In genomic region chrX:123731258-123731986, GRCh38 we compare ENCODE assay signal across 8 cellular contexts. TPM values are rescaled to one million over a fixed set of nuclear protein-coding genes. Genes with fewer than 3 reads are reported as not detected.
A peak's percentile ranks its signal among the peaks of the same experiment; 100 is the strongest.
DNase-seq lines count a peak whose midpoint lies in the region; ATAC-seq and TF ChIP-seq lines count a peak whose summit lies in the region.

No MANE protein-coding gene starts in this region.

- peak overlapping the region; percentile 97 for H3K4me3 ChIP-seq in HUES64 (ENCODE audit: low read length)
- peak overlapping the region; percentile 56 to 69 for H3K4me3 ChIP-seq in right atrium auricular region
- peak overlapping the region; percentile 97 for H3K4me3 ChIP-seq in skeletal muscle satellite cell (ENCODE audit: low read length)

- H3K9ac ChIP-seq in HUES64 (ENCODE audit: low read depth, low read length): peak overlapping the region; percentile 95
- H3K9ac ChIP-seq in skeletal muscle satellite cell (ENCODE audit: low read depth, low read length): peak overlapping the region; percentile 97

- TF ChIP-seq CTCF in C4-2B (conservative IDR thresholded peaks at IDR 0.05): no peak
- TF ChIP-seq CTCF in right atrium auricular region (IDR thresholded peaks at IDR 0.05): no peak

- H3K4me1 ChIP-seq in HUES64 (ENCODE audit: insufficient read depth, low read length): no peaks in the 10 kb centered on the region
- H3K4me1 ChIP-seq in right atrium auricular region: peaks cover 0 to 9% of the 10 kb centered on the region in 2 donors
- H3K4me1 ChIP-seq in skeletal muscle satellite cell (ENCODE audit: control insufficient read depth, insufficient read depth, low read length): peaks cover 4% of the 10 kb centered on the region

- no peaks in the 10 kb centered on the region for H3K9me3 ChIP-seq in HUES64 (ENCODE audit: insufficient read depth, low read depth, low read length)
- no peaks in the 10 kb centered on the region for H3K9me3 ChIP-seq in right atrium auricular region
- no peaks in the 10 kb centered on the region for H3K9me3 ChIP-seq in skeletal muscle satellite cell (replicated peaks; ENCODE audit: low read length)

- H3K27me3 ChIP-seq in HUES64 (ENCODE audit: insufficient read depth, low read length): no peaks in the 10 kb centered on the region
- H3K27me3 ChIP-seq in right atrium auricular region: no peaks in the 10 kb centered on the region
- no peaks in the 10 kb centered on the region for H3K27me3 ChIP-seq in skeletal muscle satellite cell (ENCODE audit: control insufficient read depth, insufficient read depth, low read length)

- ATAC-seq in HG02981 (IDR thresholded peaks at IDR 0.05; ENCODE audit: unreplicated experiment): no peak
- no peak for ATAC-seq in GM18858 (IDR thresholded peaks at IDR 0.05; ENCODE audit: unreplicated experiment)

- H3K36me3 ChIP-seq in HUES64 (ENCODE audit: insufficient read depth, low read length) (0 out of 2 replicates have a peak, but pooled peaks cover 2% of the 10 kb centered on the region), right atrium auricular region (no peaks in the 10 kb centered on the region), skeletal muscle satellite cell (ENCODE audit: insufficient read depth, low read length) (no peaks in the 10 kb centered on the region)

- DNase-seq in activated T-cell treated with anti-CD3 and anti-CD28 coated beads, Interleukin-2, amount 50 U/mL, for 48 hours: peak; percentile 28 to 31
- DNase-seq in right atrium auricular region (ENCODE audit: low spot score): no peak
- DNase-seq in hippocampal formation (lab: John Stamatoyannopoulos, UW): no peak

- H3K4me2 ChIP-seq in skeletal muscle satellite cell (ENCODE audit: low read length): peak overlapping the region; percentile 75

- H3K27ac ChIP-seq in C4-2B: peak overlapping the region; percentile 92
- H3K27ac ChIP-seq in HUES64 (ENCODE audit: low read depth, low read length): no peak overlapping the region
- H3K27ac ChIP-seq in right atrium auricular region: peak overlapping the region; percentile 62 to 77

- 9% methylated on average over 16 of the region's 16 CpGs for WGBS in HUES64

RNA-seq across cellular contexts. Expression of gene THOC2, which starts 1.4 kb away (rescaled TPM):
- 50.1 TPM for polyA plus RNA-seq in HUES64 (2013, experiment 1 of 2)
- 44.8 TPM for polyA plus RNA-seq in HUES64 (2013, experiment 2 of 2)
- total RNA-seq in right atrium auricular region: 10 to 100 TPM; 25.6 to 28.6 TPM
- total RNA-seq in skeletal muscle satellite cell (2012; rRNA removed): 44.1 and 62.1 TPM in 2 replicates

Comparison
In these comparisons a context has a peak if more than half of its experiments do, and no peak if none do; other contexts are left out.
1. DNase-seq: peak in activated T-cell treated with anti-CD3 and anti-CD28 coated beads, Interleukin-2, amount 50 U/mL, for 48 hours (2 of 2); none in right atrium auricular region (single experiment) and hippocampal formation (0 of 2).
2. Peak in every context shown above with its lines, with median percentiles within 50 percentile points of each other: H3K4me3 ChIP-seq.